ENCODE assay signal across 32 cellular contexts in genomic region chr2:8021942-8022341, GRCh38.
"Had no signal": no experiment of that assay in that cellular context is flagged by ENCODE, and none has a peak within 500 bp of the region (broad histone marks: within the 10 kb centered on the region; RNA-seq: fewer than 3 reads in every experiment).

No MANE protein-coding gene starts in this region.

- H3K4me3 ChIP-seq: breast epithelium, dorsolateral prefrontal cortex, lung, mucosa of descending colon, right lobe of liver, SK-N-MC, smooth muscle cell, stomach, suprapubic skin, tibial artery, upper lobe of right lung had no signal

- H3K4me3 Mint-ChIP-seq: activated naive CD4-positive, alpha-beta T cell treated with anti-CD3 and anti-CD28 coated beads for 36 hours; activated T-cell treated with anti-CD3 and anti-CD28 coated beads, Interleukin-2, amount 50 U/mL, for 72 hours; central memory CD8-positive, alpha-beta T cell; immature natural killer cell; natural killer cell treated with Interleukin-12 subunit alpha and Interleukin-12 subunit beta and Interleukin-15 and Interleukin-18, amount 100 ng/mL, for 72 hours; stimulated activated naive B cell treated with anti-CD40 and anti-IgM and Interleukin-4, amounts not matched to agents 10 μg/mL and 1 μg/mL and 100 μg/mL, for 72 hours; T-helper 17 cell had no signal

- H3K27ac ChIP-seq: dorsolateral prefrontal cortex, right lobe of liver, SK-N-MC, stomach, suprapubic skin, tibial artery, upper lobe of right lung had no signal

- H3K9me3 ChIP-seq: breast epithelium, mucosa of descending colon, right lobe of liver, stomach, suprapubic skin, tibial artery, upper lobe of right lung had no signal

- ATAC-seq: activated T-cell treated with anti-CD3 and anti-CD28 coated beads, Interleukin-2, amount 50 U/mL, for 72 hours; left lobe of liver; mucosa of descending colon; natural killer cell treated with Interleukin-12 subunit alpha and Interleukin-12 subunit beta and Interleukin-15 and Interleukin-18, amount 100 ng/mL, for 72 hours; right lobe of liver; stimulated activated naive B cell treated with anti-CD40 and anti-IgM and Interleukin-4, amounts not matched to agents 10 μg/mL and 1 μg/mL and 100 μg/mL, for 72 hours; T-helper 17 cell; upper lobe of right lung had no signal

- DNase-seq: activated CD4-positive, alpha-beta T cell treated with anti-CD3 and anti-CD28 coated beads, Interleukin-2, amount 50 U/mL, for 4 hours; activated CD4-positive, CD25-positive, alpha-beta regulatory T cell treated with anti-CD3 and anti-CD28 coated beads, Interleukin-2, amount 50 U/mL, for 72 hours; activated effector memory CD4-positive, alpha-beta T cell treated with anti-CD3 and anti-CD28 coated beads, Interleukin-2, amount 50 U/mL, for 16 hours; activated naive CD4-positive, alpha-beta T cell treated with anti-CD3 and anti-CD28 coated beads for 36 hours; activated T-cell treated with anti-CD3 and anti-CD28 coated beads for 4 hours; activated T-cell treated with anti-CD3 and anti-CD28 coated beads, Interleukin-2, amount 50 U/mL, for 72 hours; dorsolateral prefrontal cortex; effector memory CD4-positive, alpha-beta T cell; foreskin fibroblast; hypothalamus; immature natural killer cell; kidney; mucosa of descending colon; right lobe of liver; stimulated activated CD4-positive, alpha-beta T cell treated with anti-CD3 and anti-CD28 coated beads, Interleukin-1b, Interleukin-23, amount 100 ng/mL, for 48 hours; stimulated activated CD4-positive, alpha-beta T cell treated with anti-CD3 and anti-CD28 coated beads, Interleukin-4, amount 100 ng/mL, for 4 hours; stimulated activated CD8-positive, alpha-beta memory T cell treated with anti-CD3 and anti-CD28 coated beads, Interleukin-4, amount 100 ng/mL, for 48 hours; stimulated activated naive B cell treated with anti-CD40 and anti-IgM and Interleukin-4, amounts not matched to agents 10 μg/mL and 1 μg/mL and 100 μg/mL, for 72 hours; stomach; T-helper 17 cell; T1000; tibial artery; upper lobe of right lung had no signal

- H3K27ac Mint-ChIP-seq: activated naive CD4-positive, alpha-beta T cell treated with anti-CD3 and anti-CD28 coated beads for 36 hours; activated T-cell treated with anti-CD3 and anti-CD28 coated beads, Interleukin-2, amount 50 U/mL, for 72 hours; progenitor cell of endocrine pancreas; stimulated activated naive B cell treated with anti-CD40 and anti-IgM and Interleukin-4, amounts not matched to agents 10 μg/mL and 1 μg/mL and 100 μg/mL, for 72 hours; T-helper 17 cell had no signal

- H3K27me3 ChIP-seq: breast epithelium, dorsolateral prefrontal cortex, right lobe of liver, suprapubic skin, tibial artery, upper lobe of right lung had no signal

- H3K36me3 ChIP-seq: breast epithelium, right lobe of liver, stomach, suprapubic skin, tibial artery, upper lobe of right lung had no signal

- H3K9me3 Mint-ChIP-seq: activated naive CD4-positive, alpha-beta T cell treated with anti-CD3 and anti-CD28 coated beads for 36 hours; central memory CD8-positive, alpha-beta T cell; immature natural killer cell had no signal

- H3K27me3 Mint-ChIP-seq: central memory CD8-positive, alpha-beta T cell; natural killer cell treated with Interleukin-12 subunit alpha and Interleukin-12 subunit beta and Interleukin-15 and Interleukin-18, amount 100 ng/mL, for 72 hours; T-helper 17 cell had no signal
